Comparison of ENCODE assay signal across 1 cellular context in genomic region chr11:100875521-100875869, GRCh38.
TF ChIP-seq lines count a peak whose summit lies in the region.

No MANE protein-coding gene starts in this region.

TF ChIP-seq in H1, 55 proteins besides CTCF, POLR2A, EP300 and RAD21 (continued from another document):
- TF ChIP-seq EZH2 (IDR thresholded peaks at IDR 0.05; ENCODE audit: low read depth, low read length, severe bottlenecking) (no peak), NRF1 (IDR thresholded peaks at IDR 0.05; ENCODE audit: low read depth, low read length) (no peak), SP4 (IDR thresholded peaks at IDR 0.05; ENCODE audit: low read length) (no peak), EGR1 (IDR thresholded peaks at IDR 0.05; ENCODE audit: borderline replicate concordance, low read depth, low read length) (no peak), CBX8 (IDR thresholded peaks at IDR 0.05; ENCODE audit: borderline replicate concordance, low read depth, low read length) (no peak), PHF8 (conservative IDR thresholded peaks at IDR 0.05; ENCODE audit: low read depth, low read length) (no peak), KDM4A (IDR thresholded peaks at IDR 0.05; ENCODE audit: low read depth, low read length, severe bottlenecking) (no peak)
TF ChIP-seq in H1: peak in this region for 0.
